Comparison of ENCODE assay signal across 9 cellular contexts in the genomic region with DNA sequence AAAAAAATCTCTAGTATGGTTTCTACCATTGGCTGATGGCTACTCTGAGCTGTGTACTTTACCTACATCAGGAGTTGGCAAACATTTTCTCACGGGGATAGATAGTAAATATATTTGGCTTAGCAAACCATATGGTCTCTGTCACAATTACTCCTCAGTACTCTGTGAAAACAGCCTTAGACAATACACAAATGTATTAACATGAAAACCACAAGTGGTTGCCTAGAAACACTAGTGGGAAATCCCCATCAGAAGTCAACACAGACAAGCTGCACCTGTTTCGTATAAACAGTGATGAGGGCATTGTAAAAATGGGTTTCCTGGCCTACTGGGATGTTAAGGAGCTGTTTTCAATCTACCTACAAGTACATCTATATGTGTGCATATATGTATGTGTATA.
DNase-seq lines count a peak whose midpoint lies in the region; ATAC-seq and TF ChIP-seq lines count a peak whose summit lies in the region.
"Had no signal": no experiment of that assay in that cellular context is flagged by ENCODE, and none has a peak within 500 bp of the region (broad histone marks: within the 10 kb centered on the region; RNA-seq: fewer than 3 reads in every experiment).

No MANE protein-coding gene starts in this region.

- ATAC-seq in GM21737 (IDR thresholded peaks at IDR 0.05; ENCODE audit: unreplicated experiment), result peak; percentile 100
- ATAC-seq in naive thymus-derived CD4-positive, alpha-beta T cell, result no peak

- no peaks in the 10 kb centered on the region for H3K9me3 ChIP-seq in ascending aorta
- no peaks in the 10 kb centered on the region for H3K9me3 ChIP-seq in naive thymus-derived CD4-positive, alpha-beta T cell (ENCODE audit: control insufficient read depth in 2 of 3, low read length in 3 of 3)

- peaks cover 0 to 3% (median 0%) of the 10 kb centered on the region in 7 donors for H3K4me1 Mint-ChIP-seq in naive thymus-derived CD4-positive, alpha-beta T cell

- no peaks in the 10 kb centered on the region for H3K4me1 ChIP-seq in ascending aorta
- no peaks in the 10 kb centered on the region for H3K4me1 ChIP-seq in naive thymus-derived CD4-positive, alpha-beta T cell (ENCODE audit: control insufficient read depth in 2 of 2, insufficient read depth in 2 of 2, low read length in 2 of 2)

- intact Hi-C loops in ascending aorta (cut with DNase I), result no loop called here
- intact Hi-C loops in naive thymus-derived CD4-positive, alpha-beta T cell (cut with micrococcal nuclease), result no loop called here

- H3K36me3 Mint-ChIP-seq in naive thymus-derived CD4-positive, alpha-beta T cell, result peaks cover 0 to 4% (median 0%) of the 10 kb centered on the region in 5 donors

- POLR2A ChIA-PET in naive thymus-derived CD4-positive, alpha-beta T cell (lab: Charles Lee), result no interaction called here

- TF ChIP-seq CTCF in GM10266 (IDR thresholded peaks at IDR 0.05; ENCODE audit: control insufficient read depth, insufficient read depth, low read depth, missing control alignments), result no peak
- no peak for TF ChIP-seq CTCF in astrocyte of the spinal cord (IDR thresholded peaks at IDR 0.05; ENCODE audit: low read depth, low read length)
- no peak for TF ChIP-seq CTCF in ascending aorta (IDR thresholded peaks at IDR 0.05)

- H3K4me3 Mint-ChIP-seq in naive thymus-derived CD4-positive, alpha-beta T cell, result no peak overlapping the region

- H3K27me3 Mint-ChIP-seq in naive thymus-derived CD4-positive, alpha-beta T cell, result no peaks in the 10 kb centered on the region

- CTCF ChIA-PET in naive thymus-derived CD4-positive, alpha-beta T cell (lab: Charles Lee), result no interaction called here

- H3K4me3 ChIP-seq in astrocyte of the spinal cord (ENCODE audit: low read depth, low read length) (no peak overlapping the region), ascending aorta (no peak overlapping the region)
- no peak overlapping the region for H3K4me3 ChIP-seq in naive thymus-derived CD4-positive, alpha-beta T cell (ENCODE audit: low read length)
- H3K4me3 ChIP-seq: cardiac muscle cell had no signal

- peaks cover 0 to 37% (median 4%) of the 10 kb centered on the region in 11 donors for H3K9me3 Mint-ChIP-seq in naive thymus-derived CD4-positive, alpha-beta T cell

- no peaks in the 10 kb centered on the region for H3K36me3 ChIP-seq in ascending aorta
- H3K36me3 ChIP-seq in naive thymus-derived CD4-positive, alpha-beta T cell (ENCODE audit: control insufficient read depth in 2 of 3, insufficient read depth in 3 of 3, low read length in 3 of 3), result no peaks in the 10 kb centered on the region
- H3K36me3 ChIP-seq: cardiac muscle cell had no signal

- in situ Hi-C loops in astrocyte of the spinal cord (cut with HindIII; ENCODE audit: low sequenced_read_pairs), result loop anchor here (25.0 kb wide), 1 partner anchor 191 kb away; no protein-coding TSS in a partner anchor

- no peaks in the 10 kb centered on the region for H3K27me3 ChIP-seq in ascending aorta
- H3K27me3 ChIP-seq in naive thymus-derived CD4-positive, alpha-beta T cell (ENCODE audit: control insufficient read depth in 2 of 2, insufficient read depth in 2 of 2, low read length in 2 of 2), result no peaks in the 10 kb centered on the region
- H3K27me3 ChIP-seq: cardiac muscle cell had no signal

- H3K27ac Mint-ChIP-seq in naive thymus-derived CD4-positive, alpha-beta T cell, result no peak overlapping the region

- peak; percentile 42 for DNase-seq in GM10266 (ENCODE audit: extremely low spot score)
- peak; percentile 97 for DNase-seq in NCI-H1092 treated with DMSO at 0.1 percent for 48 hours (lab: John Stamatoyannopoulos, UW)
- peak; percentile 43 for DNase-seq in astrocyte of the spinal cord (ENCODE audit: low read depth, low spot score)
- no peak for DNase-seq in COLO829 (ENCODE audit: low spot score)
- no peak for DNase-seq in ascending aorta (ENCODE audit: low spot score in 2 of 2)
- DNase-seq in inferior parietal cortex (ENCODE audit: extremely low spot score), result no peak
- no peak for DNase-seq in naive thymus-derived CD4-positive, alpha-beta T cell

- H3K27ac ChIP-seq in ascending aorta, result no peak overlapping the region
- H3K27ac ChIP-seq in naive thymus-derived CD4-positive, alpha-beta T cell (ENCODE audit: low read depth, low read length), result no peak overlapping the region
- H3K27ac ChIP-seq: cardiac muscle cell had no signal

Comparison
In these comparisons a context has a peak if more than half of its experiments do, and no peak if none do; other contexts are left out.
1. DNase-seq: peak in GM10266 (single experiment), NCI-H1092 treated with DMSO at 0.1 percent for 48 hours (single experiment) and astrocyte of the spinal cord (single experiment); none in COLO829 (single experiment), ascending aorta (0 of 2), inferior parietal cortex (single experiment) and naive thymus-derived CD4-positive, alpha-beta T cell (0 of 9).